In genomic region chr7:26065652-26066051, GRCh38 we compare ENCODE assay signal across 19 cellular contexts.
"Had no signal": no experiment of that assay in that cellular context is flagged by ENCODE, and none has a peak within 500 bp of the region (broad histone marks: within the 10 kb centered on the region; RNA-seq: fewer than 3 reads in every experiment).

No MANE protein-coding gene starts in this region.

- DNase-seq: IMR-90, Karpas-422, KG1, MG63, NCI-H1092, NCI-H1105 treated with DMSO at 0.1 percent for 48 hours, NCI-H1417 treated with DMSO at 0.1 percent for 48 hours, NCI-H146, NCI-H1694 treated with DMSO at 0.1 percent for 48 hours, NCI-H1930, NCI-H2081, NCI-H2107, NCI-H2227 treated with DMSO at 0.1 percent for 48 hours, NCI-H526, SHP77, SW 1271, T-cell had no signal

- H3K4me3 ChIP-seq: MG63 had no signal

- H3K9me3 ChIP-seq: MG63 had no signal

- H3K9me3 Mint-ChIP-seq: T-cell had no signal

- H3K27ac ChIP-seq: RWPE1 had no signal

- H3K4me3 Mint-ChIP-seq: T-cell had no signal

- H3K36me3 Mint-ChIP-seq: T-cell had no signal

- H3K27ac Mint-ChIP-seq: T-cell had no signal

- H3K27me3 ChIP-seq: MG63 had no signal

- FAIRE-seq: HepG2 had no signal

- H3K36me3 ChIP-seq: MG63 had no signal
